Comparison of ENCODE assay signal across 9 cellular contexts in the genomic region with DNA sequence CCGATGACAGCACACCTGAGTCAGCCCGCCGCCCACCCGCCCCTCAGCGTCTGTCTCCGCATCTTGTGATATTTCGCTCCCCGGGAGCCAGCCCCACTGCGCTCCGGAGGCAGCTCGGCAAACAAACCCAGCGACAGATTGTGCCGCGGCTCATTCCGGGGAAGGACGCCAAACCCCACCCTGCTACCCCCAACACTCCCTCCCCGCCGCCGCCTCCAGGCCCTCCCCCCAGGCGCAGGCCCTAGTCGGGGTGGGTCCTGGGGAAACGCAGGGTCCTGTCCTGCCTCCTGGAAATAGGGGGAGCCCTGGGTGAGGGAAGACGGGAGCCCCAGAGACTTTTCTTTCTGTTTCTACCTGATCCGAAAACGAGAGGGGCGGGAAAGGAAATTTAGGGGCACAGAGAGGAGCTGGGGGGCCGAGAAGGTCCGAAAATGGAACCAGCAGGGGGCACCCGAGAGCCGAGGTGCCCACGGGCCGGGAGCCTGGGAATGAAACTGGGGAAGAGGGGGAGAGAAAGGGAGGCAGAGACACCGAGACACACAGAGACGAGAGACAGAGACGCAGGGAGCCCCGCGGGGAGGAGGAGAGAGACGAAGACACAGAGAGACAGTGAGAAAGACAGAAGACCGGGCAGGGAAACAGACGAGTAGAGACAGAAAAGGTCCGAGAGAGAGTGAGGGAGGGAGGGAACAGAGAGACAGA. TPM values are rescaled to one million over a fixed set of nuclear protein-coding genes. Genes with fewer than 3 reads are reported as not detected.
A peak's percentile ranks its signal among the peaks of the same experiment; 100 is the strongest.
DNase-seq lines count a peak whose midpoint lies in the region; ATAC-seq and TF ChIP-seq lines count a peak whose summit lies in the region.
"Had no signal": no experiment of that assay in that cellular context is flagged by ENCODE, and none has a peak within 500 bp of the region (broad histone marks: within the 10 kb centered on the region; RNA-seq: fewer than 3 reads in every experiment).

No MANE protein-coding gene starts in this region.

- H3K9me3 Mint-ChIP-seq in CD4-positive, CD25-positive, alpha-beta regulatory T cell = peaks cover 0 to 4% (median 0%) of the 10 kb centered on the region in 7 donors
- no peaks in the 10 kb centered on the region for H3K9me3 Mint-ChIP-seq in T-cell

- peaks cover 60% of the 10 kb centered on the region for H3K27me3 Mint-ChIP-seq in CD4-positive, CD25-positive, alpha-beta regulatory T cell
- H3K27me3 Mint-ChIP-seq in T-cell = peaks cover 33 to 46% of the 10 kb centered on the region in 2 donors

- intact Hi-C loops in breast epithelium (cut with DNase I; ENCODE audit: low total_unique reads) (loop anchor here (5.0 to 10.0 kb wide), 2 partner anchors 69 to 114 kb away; no protein-coding TSS in a partner anchor), left lung (cut with DNase I) (loop anchor here in 1 of 2 donors (5.0 kb wide), 1 partner anchor 69 kb away; no protein-coding TSS in a partner anchor)

- H3K27me3 ChIP-seq in CD4-positive, CD25-positive, alpha-beta regulatory T cell (ENCODE audit: control insufficient read depth, insufficient read depth, low read length) = peaks cover 10% of the 10 kb centered on the region
- H3K27me3 ChIP-seq in breast epithelium = peaks cover 0 to 19% of the 10 kb centered on the region in 2 donors
- peaks cover 11 to 57% of the 10 kb centered on the region in 2 donors for H3K27me3 ChIP-seq in left lung

- peaks cover 43% of the 10 kb centered on the region for H3K4me1 ChIP-seq in CD4-positive, CD25-positive, alpha-beta regulatory T cell (ENCODE audit: control insufficient read depth, insufficient read depth, low read length, poor library complexity, severe bottlenecking)
- H3K4me1 ChIP-seq in breast epithelium (peaks cover 6 to 26% of the 10 kb centered on the region in 2 donors), left lung (peaks cover 25 to 44% of the 10 kb centered on the region in 2 donors)

- H3K4me1 Mint-ChIP-seq in CD4-positive, CD25-positive, alpha-beta regulatory T cell = peaks cover 5 to 34% (median 20%) of the 10 kb centered on the region in 4 donors
- peaks cover 23 to 39% (median 31%) of the 10 kb centered on the region in 3 donors for H3K4me1 Mint-ChIP-seq in T-cell

- CTCF ChIA-PET in T-cell (lab: Charles Lee) = interaction anchor here (0.5 to 5.8 kb wide), 45 partner anchors 10 to 341 kb away, joined by 3 to 46 read pairs (median 5); a partner anchor contains a TSS

- no peaks in the 10 kb centered on the region for H3K36me3 ChIP-seq in CD4-positive, CD25-positive, alpha-beta regulatory T cell (ENCODE audit: control insufficient read depth, insufficient read depth, low read length)
- H3K36me3 ChIP-seq in breast epithelium (no peaks in the 10 kb centered on the region), left lung (no peaks in the 10 kb centered on the region)

- H3K9me3 ChIP-seq in CD4-positive, CD25-positive, alpha-beta regulatory T cell (ENCODE audit: control insufficient read depth in 2 of 2, low read length in 2 of 2) = no peaks in the 10 kb centered on the region
- H3K9me3 ChIP-seq in breast epithelium (no peaks in the 10 kb centered on the region), left lung (no peaks in the 10 kb centered on the region)

- peak in 2 of 3 donors; percentile 26 to 43 for DNase-seq in CD4-positive, CD25-positive, alpha-beta regulatory T cell
- DNase-seq in T-cell = peak in 11 of 34 experiments; percentile 9 to 48 (median 40)
- DNase-seq in breast epithelium (ENCODE audit: low spot score in 2 of 2) = no peak
- peak in 1 of 2 donors; percentile 88 for DNase-seq in left lung
- DNase-seq in stimulated activated CD4-positive, alpha-beta T cell treated with anti-CD3 and anti-CD28 coated beads, TNF-alpha, amount 100 ng/mL, for 4 hours (ENCODE audit: low read depth in 3 of 3) = peak; percentile 53 to 76 (median 66)

- TF ChIP-seq CTCF in breast epithelium (IDR thresholded peaks at IDR 0.05) (peak; percentile 71 to 82 (median 80)), left lung (IDR thresholded peaks at IDR 0.05) (peak; percentile 69 to 73)

- H3K27ac Mint-ChIP-seq in CD4-positive, CD25-positive, alpha-beta regulatory T cell = peak overlapping the region in 2 of 3 donors; percentile 67 to 85
- H3K27ac Mint-ChIP-seq in T-cell = peak overlapping the region in 1 of 2 donors; percentile 54

- no peak for TF ChIP-seq POLR2A in breast epithelium (IDR thresholded peaks at IDR 0.05)

- peak overlapping the region; percentile 78 for H3K4me3 ChIP-seq in CD4-positive, CD25-positive, alpha-beta regulatory T cell (ENCODE audit: low read depth, low read length)
- H3K4me3 ChIP-seq in breast epithelium = peak overlapping the region; percentile 30 to 72 (median 56)
- peak overlapping the region; percentile 29 to 47 for H3K4me3 ChIP-seq in left lung

- no peak overlapping the region for H3K27ac ChIP-seq in CD4-positive, CD25-positive, alpha-beta regulatory T cell (ENCODE audit: insufficient read depth, low read length, poor library complexity, severe bottlenecking)
- H3K27ac ChIP-seq in breast epithelium (peak overlapping the region in 1 of 2 donors; percentile 4), left lung (no peak overlapping the region)

- no peak for ATAC-seq in CD4-positive, CD25-positive, alpha-beta regulatory T cell (ENCODE audit: low read depth in 2 of 2)
- ATAC-seq in HG02588 (IDR thresholded peaks at IDR 0.05; ENCODE audit: unreplicated experiment) = peak; percentile 28
- ATAC-seq in T-cell (replicated peaks in 1 of 4) = peak; percentile 7 to 48 (median 18)
- ATAC-seq in left lung = peak; percentile 62
- ATAC-seq in GM19035 (IDR thresholded peaks at IDR 0.05; ENCODE audit: unreplicated experiment) = no peak
- ATAC-seq in HG02970 (IDR thresholded peaks at IDR 0.05; ENCODE audit: low FRiP score, unreplicated experiment) = no peak

- H3K4me3 Mint-ChIP-seq in CD4-positive, CD25-positive, alpha-beta regulatory T cell = peak overlapping the region; percentile 75 to 97 (median 90)
- peak overlapping the region; percentile 78 to 97 (median 84) for H3K4me3 Mint-ChIP-seq in T-cell

- POLR2A ChIA-PET in T-cell (lab: Charles Lee) = interaction anchor here (0.6 kb wide), 7 partner anchors 66 to 603 kb away, joined by 3 to 12 read pairs (median 6); no protein-coding TSS in a partner anchor

- no peaks in the 10 kb centered on the region for H3K36me3 Mint-ChIP-seq in CD4-positive, CD25-positive, alpha-beta regulatory T cell
- H3K36me3 Mint-ChIP-seq in T-cell = no peaks in the 10 kb centered on the region

RNA-seq across cellular contexts. Expression of a gene that starts 1.8 kb away (rescaled TPM):
- total RNA-seq in CD4-positive, CD25-positive, alpha-beta regulatory T cell = not detected
- under 1 TPM in 1 of 4 donors, not detected in 3; 0.11 TPM for polyA plus RNA-seq in CD4-positive, CD25-positive, alpha-beta regulatory T cell
- total RNA-seq in T-cell (1 to 10 TPM in 1 of 5 donors, under 1 TPM in 4; 0.15 to 1.1 (median 0.29) TPM), breast epithelium (1 to 10 TPM in 2 of 3 donors, under 1 TPM in 1; 0.32 to 2.3 (median 1.8) TPM), left lung (1 to 10 TPM; 2.5 to 4.8 TPM)

RNA-seq across cellular contexts. Expression of a gene that starts 31.6 kb away (rescaled TPM):
- 19.1 TPM for total RNA-seq in CD4-positive, CD25-positive, alpha-beta regulatory T cell
- polyA plus RNA-seq in CD4-positive, CD25-positive, alpha-beta regulatory T cell = 10 to 100 TPM; 21.6 to 36.9 (median 27.3) TPM
- total RNA-seq in T-cell = 10 to 100 TPM in 4 of 5 donors, 1 to 10 TPM in 1; 9.9 to 18.1 (median 13.6) TPM
- total RNA-seq in breast epithelium = 100 to 1,000 TPM; 104 to 130 (median 105) TPM
- 100 to 1,000 TPM in 1 of 2 donors, 10 to 100 TPM in 1; 95.6 to 185 TPM for total RNA-seq in left lung
- total RNA-seq: NCI-H460 had no signal

RNA-seq across cellular contexts. Expression of a gene that starts 56.9 kb away (rescaled TPM):
- 12.8 TPM for total RNA-seq in CD4-positive, CD25-positive, alpha-beta regulatory T cell
- 10 to 100 TPM; 22.9 to 29.9 (median 26.2) TPM for polyA plus RNA-seq in CD4-positive, CD25-positive, alpha-beta regulatory T cell
- total RNA-seq in T-cell (10 to 100 TPM in 4 of 5 donors, 1 to 10 TPM in 1; 8.8 to 31.6 (median 25.1) TPM), breast epithelium (10 to 100 TPM; 12.0 to 23.4 (median 13.4) TPM), left lung (10 to 100 TPM; 11.8 to 25.3 TPM)

Comparison
In these comparisons a context has a peak if more than half of its experiments do, and no peak if none do; other contexts are left out.
1. ATAC-seq: peak in HG02588 (single experiment), T-cell (4 of 4) and left lung (single experiment); none in CD4-positive, CD25-positive, alpha-beta regulatory T cell (0 of 2), GM19035 (single experiment) and HG02970 (single experiment).
2. DNase-seq: peak in CD4-positive, CD25-positive, alpha-beta regulatory T cell (2 of 3) and stimulated activated CD4-positive, alpha-beta T cell treated with anti-CD3 and anti-CD28 coated beads, TNF-alpha, amount 100 ng/mL, for 4 hours (3 of 3); none in breast epithelium (0 of 2).
3. Peak in every context shown above with its lines, with median percentiles within 50 percentile points of each other: H3K4me3 ChIP-seq.